In the genomic region with DNA sequence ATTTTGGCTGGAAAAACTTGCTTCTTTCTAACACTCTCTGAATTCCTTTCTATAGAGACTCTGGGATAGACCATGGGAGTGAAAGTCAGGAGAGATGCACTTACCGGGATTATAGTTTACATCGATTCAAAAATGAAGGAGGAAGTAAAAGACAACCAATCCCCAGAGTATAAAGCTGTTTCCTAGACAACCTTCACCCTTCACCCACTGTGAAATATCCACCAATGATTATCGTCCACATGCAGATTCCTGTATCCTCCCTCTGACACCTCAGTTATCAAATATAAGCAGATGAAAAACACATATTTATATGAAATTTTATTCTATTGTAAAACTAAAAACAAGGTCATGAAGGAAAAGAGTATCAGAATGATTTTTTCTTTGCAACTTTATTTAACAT, we compare ENCODE assay signal across 7 cellular contexts.
"Had no signal": no experiment of that assay in that cellular context is flagged by ENCODE, and none has a peak within 500 bp of the region (broad histone marks: within the 10 kb centered on the region; RNA-seq: fewer than 3 reads in every experiment).

No MANE protein-coding gene starts in this region.

- H3K27ac ChIP-seq: HL-60 had no signal

- ATAC-seq: HepG2, K562 had no signal

- FAIRE-seq: HepG2, HTR-8/SVneo, K562 had no signal

- DNase-seq: IMR-90, KBM-7, KG1 had no signal

- H3K4me3 ChIP-seq: K562 had no signal
